26 cellular contexts compared by ENCODE assay signal in the genomic region with DNA sequence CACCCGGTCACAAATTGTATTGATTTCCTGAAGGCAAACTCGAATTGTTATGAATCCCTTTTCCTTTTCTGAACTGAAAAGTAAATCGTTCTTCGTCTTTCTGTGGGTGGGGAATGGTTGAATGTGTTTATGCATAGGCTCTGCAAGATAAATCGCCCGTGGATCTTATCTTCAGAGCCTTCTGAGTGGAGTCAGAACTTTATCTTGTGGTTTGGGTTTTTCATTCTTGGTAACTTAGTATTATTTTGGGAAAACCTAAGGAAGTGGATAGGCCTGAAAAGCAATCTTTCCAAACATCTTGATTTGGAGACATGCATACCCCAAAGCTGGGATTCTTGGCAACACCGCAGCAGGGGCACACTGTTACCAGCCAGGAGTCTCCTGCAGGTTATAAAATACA.
DNase-seq lines count a peak whose midpoint lies in the region; ATAC-seq lines count a peak whose summit lies in the region.
"Had no signal": no experiment of that assay in that cellular context is flagged by ENCODE, and none has a peak within 500 bp of the region (broad histone marks: within the 10 kb centered on the region; RNA-seq: fewer than 3 reads in every experiment).

No MANE protein-coding gene starts in this region.

- intact Hi-C loops in CD4-positive, alpha-beta memory T cell (cut with micrococcal nuclease): no loop called here
- intact Hi-C loops in activated CD4-positive, alpha-beta memory T cell treated with anti-CD3 and anti-CD28 coated beads for 36 hours (cut with micrococcal nuclease): no loop called here

- ATAC-seq in activated naive CD8-positive, alpha-beta T cell treated with anti-CD3 and anti-CD28 coated beads, Interleukin-2, amount 50 U/mL, for 24 hours: no peak
- ATAC-seq in GM19467 (IDR thresholded peaks at IDR 0.05; ENCODE audit: unreplicated experiment) (no peak), esophagus mucosa (no peak)
- ATAC-seq: A549; CD8-positive, alpha-beta T cell; gastroesophageal sphincter; lower lobe of right lung; psoas muscle had no signal

- H3K27me3 Mint-ChIP-seq in activated CD4-positive, alpha-beta T cell treated with anti-CD3 and anti-CD28 coated beads, Interleukin-2, amount 10 ng/mL, durations not matched to agents 7 days and 5 days: peaks cover 3% of the 10 kb centered on the region
- H3K27me3 Mint-ChIP-seq in CD4-positive, alpha-beta memory T cell: no peaks in the 10 kb centered on the region
- H3K27me3 Mint-ChIP-seq in activated CD4-positive, alpha-beta memory T cell treated with anti-CD3 and anti-CD28 coated beads for 36 hours: no peaks in the 10 kb centered on the region
- no peaks in the 10 kb centered on the region for H3K27me3 Mint-ChIP-seq in activated naive CD8-positive, alpha-beta T cell treated with anti-CD3 and anti-CD28 coated beads, Interleukin-2, amount 50 U/mL, for 24 hours

- peak overlapping the region; percentile 90 for H3K27ac Mint-ChIP-seq in activated CD4-positive, alpha-beta T cell treated with anti-CD3 and anti-CD28 coated beads, Interleukin-2, amount 10 ng/mL, durations not matched to agents 7 days and 5 days
- H3K27ac Mint-ChIP-seq in CD4-positive, alpha-beta memory T cell: peak overlapping the region in 4 of 7 donors; percentile 29 to 86 (median 83)
- H3K27ac Mint-ChIP-seq in activated CD4-positive, alpha-beta memory T cell treated with anti-CD3 and anti-CD28 coated beads for 36 hours: peak overlapping the region; percentile 97
- peak overlapping the region; percentile 78 for H3K27ac Mint-ChIP-seq in activated naive CD8-positive, alpha-beta T cell treated with anti-CD3 and anti-CD28 coated beads, Interleukin-2, amount 50 U/mL, for 24 hours
- H3K27ac Mint-ChIP-seq: nephron had no signal

- H3K4me3 ChIP-seq in CD4-positive, alpha-beta memory T cell (ENCODE audit: low read length in 2 of 2): no peak overlapping the region
- H3K4me3 ChIP-seq: A549, ascending aorta, cardiac muscle cell, gastroesophageal sphincter, lower lobe of right lung, psoas muscle, sigmoid colon, transverse colon had no signal

- no peaks in the 10 kb centered on the region for H3K36me3 ChIP-seq in CD4-positive, alpha-beta memory T cell (ENCODE audit: insufficient read depth, low read length)
- H3K36me3 ChIP-seq: ascending aorta, cardiac muscle cell, gastroesophageal sphincter, lower lobe of right lung, sigmoid colon, transverse colon had no signal

- peaks cover 17% of the 10 kb centered on the region for H3K9me3 Mint-ChIP-seq in activated CD4-positive, alpha-beta T cell treated with anti-CD3 and anti-CD28 coated beads, Interleukin-2, amount 10 ng/mL, durations not matched to agents 7 days and 5 days
- H3K9me3 Mint-ChIP-seq in CD4-positive, alpha-beta memory T cell: peaks cover 0 to 4% (median 0%) of the 10 kb centered on the region in 8 donors
- H3K9me3 Mint-ChIP-seq in activated CD4-positive, alpha-beta memory T cell treated with anti-CD3 and anti-CD28 coated beads for 36 hours: no peaks in the 10 kb centered on the region
- H3K9me3 Mint-ChIP-seq in activated naive CD8-positive, alpha-beta T cell treated with anti-CD3 and anti-CD28 coated beads, Interleukin-2, amount 50 U/mL, for 24 hours: no peaks in the 10 kb centered on the region
- H3K9me3 Mint-ChIP-seq: CD8-positive, alpha-beta T cell; nephron had no signal

- CTCF ChIA-PET in activated CD4-positive, alpha-beta T cell treated with anti-CD3 and anti-CD28 coated beads, Interleukin-2, amount 10 ng/mL, durations not matched to agents 7 days and 5 days (lab: Charles Lee): no interaction called here
- CTCF ChIA-PET in CD4-positive, alpha-beta memory T cell (lab: Charles Lee; ENCODE audit: partially characterized antibody): interaction anchor here (1.2 to 1.6 kb wide), 3 partner anchors 14 to 524 kb away, joined by 3 to 5 read pairs (median 5); no protein-coding TSS in a partner anchor
- CTCF ChIA-PET in activated CD4-positive, alpha-beta memory T cell treated with anti-CD3 and anti-CD28 coated beads for 36 hours (lab: Charles Lee): interaction anchor here (1.4 kb wide), 1 partner anchor 8 kb away, joined by 6 read pairs; no protein-coding TSS in a partner anchor

- peaks cover 29% of the 10 kb centered on the region for H3K36me3 Mint-ChIP-seq in activated CD4-positive, alpha-beta T cell treated with anti-CD3 and anti-CD28 coated beads, Interleukin-2, amount 10 ng/mL, durations not matched to agents 7 days and 5 days (ENCODE audit: low read depth)
- H3K36me3 Mint-ChIP-seq in CD4-positive, alpha-beta memory T cell: no peaks in the 10 kb centered on the region
- no peaks in the 10 kb centered on the region for H3K36me3 Mint-ChIP-seq in activated CD4-positive, alpha-beta memory T cell treated with anti-CD3 and anti-CD28 coated beads for 36 hours
- H3K36me3 Mint-ChIP-seq in activated naive CD8-positive, alpha-beta T cell treated with anti-CD3 and anti-CD28 coated beads, Interleukin-2, amount 50 U/mL, for 24 hours (ENCODE audit: low read depth): no peaks in the 10 kb centered on the region
- H3K36me3 Mint-ChIP-seq: CD8-positive, alpha-beta T cell had no signal

- H3K27me3 ChIP-seq in CD4-positive, alpha-beta memory T cell (ENCODE audit: insufficient read depth, low read length): no peaks in the 10 kb centered on the region
- H3K27me3 ChIP-seq: ascending aorta, cardiac muscle cell, gastroesophageal sphincter, sigmoid colon, transverse colon had no signal

- peaks cover 63% of the 10 kb centered on the region for H3K4me1 ChIP-seq in CD4-positive, alpha-beta memory T cell (ENCODE audit: insufficient read depth, low read length)
- H3K4me1 ChIP-seq: A549, ascending aorta, psoas muscle, sigmoid colon, transverse colon had no signal

- H3K4me1 Mint-ChIP-seq in activated CD4-positive, alpha-beta T cell treated with anti-CD3 and anti-CD28 coated beads, Interleukin-2, amount 10 ng/mL, durations not matched to agents 7 days and 5 days: peaks cover 94% of the 10 kb centered on the region
- H3K4me1 Mint-ChIP-seq in CD4-positive, alpha-beta memory T cell: peaks cover 30 to 78% (median 55%) of the 10 kb centered on the region in 4 donors
- H3K4me1 Mint-ChIP-seq in activated CD4-positive, alpha-beta memory T cell treated with anti-CD3 and anti-CD28 coated beads for 36 hours (ENCODE audit: low read depth): peaks cover 90% of the 10 kb centered on the region
- H3K4me1 Mint-ChIP-seq in activated naive CD8-positive, alpha-beta T cell treated with anti-CD3 and anti-CD28 coated beads, Interleukin-2, amount 50 U/mL, for 24 hours: peaks cover 98% of the 10 kb centered on the region
- H3K4me1 Mint-ChIP-seq: nephron had no signal

- POLR2A ChIA-PET in activated CD4-positive, alpha-beta T cell treated with anti-CD3 and anti-CD28 coated beads, Interleukin-2, amount 10 ng/mL, durations not matched to agents 7 days and 5 days (lab: Charles Lee): no interaction called here
- POLR2A ChIA-PET in CD4-positive, alpha-beta memory T cell (lab: Charles Lee; ENCODE audit: partially characterized antibody): no interaction called here
- POLR2A ChIA-PET in activated CD4-positive, alpha-beta memory T cell treated with anti-CD3 and anti-CD28 coated beads for 36 hours (lab: Charles Lee): interaction anchor here (1.3 kb wide), 1 partner anchor 9 kb away, joined by 6 read pairs; no protein-coding TSS in a partner anchor

- no peak overlapping the region for H3K4me3 Mint-ChIP-seq in activated CD4-positive, alpha-beta T cell treated with anti-CD3 and anti-CD28 coated beads, Interleukin-2, amount 10 ng/mL, durations not matched to agents 7 days and 5 days
- peak overlapping the region in 3 of 8 donors; percentile 33 to 44 (median 36) for H3K4me3 Mint-ChIP-seq in CD4-positive, alpha-beta memory T cell
- H3K4me3 Mint-ChIP-seq in activated CD4-positive, alpha-beta memory T cell treated with anti-CD3 and anti-CD28 coated beads for 36 hours: peak overlapping the region; percentile 13
- no peak overlapping the region for H3K4me3 Mint-ChIP-seq in activated naive CD8-positive, alpha-beta T cell treated with anti-CD3 and anti-CD28 coated beads, Interleukin-2, amount 50 U/mL, for 24 hours
- H3K4me3 Mint-ChIP-seq: nephron had no signal

- H3K9me3 ChIP-seq in CD4-positive, alpha-beta memory T cell (ENCODE audit: control insufficient read depth in 1 of 2, low read length in 2 of 2): no peaks in the 10 kb centered on the region
- H3K9me3 ChIP-seq: A549, ascending aorta, gastroesophageal sphincter, lower lobe of right lung, psoas muscle, sigmoid colon, transverse colon had no signal

- H3K27ac ChIP-seq in CD4-positive, alpha-beta memory T cell (ENCODE audit: low read depth, low read length): no peak overlapping the region
- H3K27ac ChIP-seq: A549, ascending aorta, cardiac muscle cell, gastroesophageal sphincter, lower lobe of right lung, psoas muscle, sigmoid colon, transverse colon had no signal

- no peak for DNase-seq in activated CD4-positive, alpha-beta T cell treated with anti-CD3 and anti-CD28 coated beads, Interleukin-2, amount 10 ng/mL, durations not matched to agents 7 days and 5 days
- no peak for DNase-seq in activated CD4-positive, alpha-beta T cell treated with anti-CD3 and anti-CD28 coated beads, Interleukin-2, amount 50 U/mL, for 1 hour
- DNase-seq in CD4-positive, alpha-beta memory T cell: no peak
- no peak for DNase-seq in activated CD4-positive, alpha-beta memory T cell treated with anti-CD3 and anti-CD28 coated beads for 36 hours
- DNase-seq in activated naive CD8-positive, alpha-beta T cell treated with anti-CD3 and anti-CD28 coated beads, Interleukin-2, amount 50 U/mL, for 24 hours: no peak
- no peak for DNase-seq in OCI-M2 (lab: John Stamatoyannopoulos, UW; ENCODE audit: unreplicated experiment)
- DNase-seq: activated CD4-positive, alpha-beta T cell treated with anti-CD3 and anti-CD28 coated beads for 1 hour; activated gamma-delta T cell treated with Interleukin-2 at 50 U/mL for 16 hours; AML-193; CD8-positive, alpha-beta T cell; DMS 273 treated with DMSO at 0.1 percent for 48 hours; lower lobe of right lung; NCI-H1417 treated with DMSO at 0.1 percent for 48 hours; NCI-H345; psoas muscle; SIG-M5; sigmoid colon; stimulated activated CD4-positive, alpha-beta T cell treated with anti-CD3 and anti-CD28 coated beads, Interleukin-4, amount 100 ng/mL, for 24 hours; transverse colon had no signal
